In the genomic region with DNA sequence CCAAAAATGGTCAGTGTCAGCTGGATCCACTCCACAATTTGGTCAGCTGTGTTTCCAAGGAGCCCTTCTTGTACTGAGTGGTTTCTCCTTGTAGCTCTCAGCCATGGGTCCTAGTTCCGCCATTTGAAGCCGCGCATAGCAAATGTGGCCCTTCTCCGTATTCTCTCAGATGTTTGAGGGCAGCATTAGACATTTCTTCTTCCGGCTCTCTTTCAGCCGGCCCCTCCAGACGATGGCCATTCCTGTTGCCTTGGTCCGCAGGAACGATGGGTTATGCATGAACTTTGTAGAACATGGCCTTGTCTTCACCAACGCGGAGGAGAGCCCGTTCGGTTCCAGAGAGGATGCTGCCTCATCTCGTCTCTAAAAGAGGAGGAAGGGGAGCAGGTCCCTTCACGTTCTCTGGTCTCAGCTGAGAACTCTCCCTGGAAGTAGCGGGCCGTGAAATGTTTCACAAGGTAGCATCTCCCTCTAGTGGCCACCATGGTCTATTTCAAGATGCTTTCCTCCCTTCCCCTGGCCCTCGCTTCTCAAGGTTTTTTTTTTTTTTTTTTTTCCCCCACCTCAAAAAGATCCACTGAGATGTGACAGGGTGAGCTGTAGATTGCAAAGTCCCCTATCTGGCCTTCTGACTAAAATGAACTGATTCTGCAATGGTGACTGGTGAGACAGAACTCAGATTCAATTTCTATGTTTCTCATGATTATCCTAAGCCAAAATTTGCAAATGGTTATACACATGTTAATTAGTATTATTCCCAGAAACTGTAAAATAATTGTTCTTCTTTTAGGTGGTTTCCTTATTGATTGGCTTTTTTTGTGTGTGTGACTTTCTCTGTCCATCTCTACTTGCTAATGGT, we compare ENCODE assay signal across 8 cellular contexts. TPM values are rescaled to one million over a fixed set of nuclear protein-coding genes. Genes with fewer than 3 reads are reported as not detected.
DNase-seq lines count a peak whose midpoint lies in the region; ATAC-seq and TF ChIP-seq lines count a peak whose summit lies in the region.

No MANE protein-coding gene starts in this region.

- DNase-seq in DMS 273 treated with DMSO at 0.1 percent for 48 hours (lab: John Stamatoyannopoulos, UW) = peak; percentile 5
- peak; percentile 82 for DNase-seq in SIG-M5 treated with dmso at 0.1 percent for 504 hours (lab: John Stamatoyannopoulos, UW; ENCODE audit: unreplicated experiment)
- DNase-seq in activated naive CD4-positive, alpha-beta T cell (lab: John Stamatoyannopoulos, UW) = peak in 3 of 4 experiments; percentile 15 to 42 (median 24)
- peak in 51 of 56 donors; percentile 17 to 81 (median 54) for DNase-seq in nucleus accumbens (lab: John Stamatoyannopoulos, UW)
- peak; percentile 86 for DNase-seq in testis

- H3K4me3 ChIP-seq in Loucy (ENCODE audit: low read length, poor library complexity, severe bottlenecking) (peak overlapping the region; percentile 78), gastroesophageal sphincter (peak overlapping the region; percentile 52 to 54), testis (peak overlapping the region; percentile 22 to 49)

- ATAC-seq in GM21737 (IDR thresholded peaks at IDR 0.05; ENCODE audit: unreplicated experiment) = peak; percentile 73
- peak; percentile 88 for ATAC-seq in gastroesophageal sphincter

- peak overlapping the region; percentile 98 for H2AFZ ChIP-seq in Loucy (ENCODE audit: low read length)

- no peak for TF ChIP-seq EP300 in gastroesophageal sphincter (IDR thresholded peaks at IDR 0.05)

- H3K79me2 ChIP-seq in Loucy (ENCODE audit: insufficient read depth, low read length) = no peaks in the 10 kb centered on the region

- no peaks in the 10 kb centered on the region for H3K9me3 ChIP-seq in Loucy (ENCODE audit: insufficient read depth, low read depth, low read length)
- no peaks in the 10 kb centered on the region for H3K9me3 ChIP-seq in gastroesophageal sphincter
- no peaks in the 10 kb centered on the region for H3K9me3 ChIP-seq in testis

- H3K36me3 ChIP-seq in Loucy (ENCODE audit: insufficient read depth, low read length) (no peaks in the 10 kb centered on the region), gastroesophageal sphincter (no peaks in the 10 kb centered on the region), testis (ENCODE audit: low read depth, missing control alignments) (no peaks in the 10 kb centered on the region)

- peak overlapping the region; percentile 96 for H3K4me2 ChIP-seq in Loucy (ENCODE audit: low read depth, low read length, poor library complexity, severe bottlenecking)

- H3K27ac ChIP-seq in gastroesophageal sphincter = peak overlapping the region in 3 of 4 donors; percentile 56 to 72 (median 59)
- no peak overlapping the region for H3K27ac ChIP-seq in testis

- H3K27me3 ChIP-seq in Loucy (ENCODE audit: insufficient read depth, low read length, poor library complexity, severe bottlenecking) (no peaks in the 10 kb centered on the region), gastroesophageal sphincter (no peaks in the 10 kb centered on the region), testis (no peaks in the 10 kb centered on the region)

- H3K9me2 ChIP-seq in Loucy (replicated peaks; ENCODE audit: low read depth, low read length) = no peaks in the 10 kb centered on the region

- H4K20me1 ChIP-seq in Loucy (ENCODE audit: insufficient read depth, low read length, poor library complexity, severe bottlenecking) = no peaks in the 10 kb centered on the region

- H3F3A ChIP-seq in Loucy (ENCODE audit: low read depth) = no peaks in the 10 kb centered on the region

- peak; percentile 75 for TF ChIP-seq CTCF in Loucy (conservative IDR thresholded peaks at IDR 0.05; ENCODE audit: low read length)
- TF ChIP-seq CTCF in gastroesophageal sphincter (IDR thresholded peaks at IDR 0.05) = peak; percentile 69 to 87 (median 73)
- TF ChIP-seq CTCF in testis (IDR thresholded peaks at IDR 0.05) = peak; percentile 62 to 76 (median 75)

- no peak for TF ChIP-seq POLR2A in gastroesophageal sphincter (IDR thresholded peaks at IDR 0.05)
- TF ChIP-seq POLR2A in testis (IDR thresholded peaks at IDR 0.05) = no peak

- H3K9ac ChIP-seq in Loucy (ENCODE audit: low read depth, low read length, poor library complexity, severe bottlenecking) = peak overlapping the region; percentile 69

- intact Hi-C loops in testis (cut with DNase I; ENCODE audit: low total_unique reads) = loop anchor here (5.0 kb wide), 1 partner anchor 58 kb away; no protein-coding TSS in a partner anchor

- peaks cover 24% of the 10 kb centered on the region for H3K4me1 ChIP-seq in Loucy (ENCODE audit: insufficient read depth, low read length, poor library complexity, severe bottlenecking)
- H3K4me1 ChIP-seq in gastroesophageal sphincter = peaks cover 0 to 9% (median 0%) of the 10 kb centered on the region in 3 donors
- peaks cover 4% of the 10 kb centered on the region for H3K4me1 ChIP-seq in testis

- 0 to 2% methylated on average over 7 to 13 of the region's 18 CpGs for WGBS in gastroesophageal sphincter (ENCODE audit: low coverage in 1 of 2), 2 donors
- WGBS in testis, 2 donors = 0 to 1% methylated on average over 18 of the region's 18 CpGs

RNA-seq across cellular contexts. Expression of a gene that starts 19.8 kb away (rescaled TPM):
- total RNA-seq in gastroesophageal sphincter (not detected), testis (not detected)
- not detected for polyA plus RNA-seq in testis (ENCODE audit: insufficient read depth, low read depth, low replicate concordance)

RNA-seq across cellular contexts. Expression of a gene that starts 54.3 kb away (rescaled TPM):
- total RNA-seq in gastroesophageal sphincter = 10 to 100 TPM; 19.4 to 38.1 (median 23.3) TPM
- total RNA-seq in testis = 10 to 100 TPM; 30.1 to 33.9 TPM
- 28.0 TPM for polyA plus RNA-seq in testis (ENCODE audit: insufficient read depth, low read depth, low replicate concordance)

Comparison
In these comparisons a context has a peak if more than half of its experiments do, and no peak if none do; other contexts are left out.
1. DNase-seq: peak in every context shown above with its lines; median percentile 86 in testis; 82 in SIG-M5 treated with dmso at 0.1 percent for 504 hours; 54 in nucleus accumbens; 24 in activated naive CD4-positive, alpha-beta T cell; 5 in DMS 273 treated with DMSO at 0.1 percent for 48 hours.
2. H3K27ac ChIP-seq: peak in gastroesophageal sphincter (3 of 4); none in testis (0 of 2).
3. Peak in every context shown above with its lines, with median percentiles within 50 percentile points of each other: H3K4me3 ChIP-seq and CTCF ChIP-seq.